29 cellular contexts compared by ENCODE assay signal in the genomic region with DNA sequence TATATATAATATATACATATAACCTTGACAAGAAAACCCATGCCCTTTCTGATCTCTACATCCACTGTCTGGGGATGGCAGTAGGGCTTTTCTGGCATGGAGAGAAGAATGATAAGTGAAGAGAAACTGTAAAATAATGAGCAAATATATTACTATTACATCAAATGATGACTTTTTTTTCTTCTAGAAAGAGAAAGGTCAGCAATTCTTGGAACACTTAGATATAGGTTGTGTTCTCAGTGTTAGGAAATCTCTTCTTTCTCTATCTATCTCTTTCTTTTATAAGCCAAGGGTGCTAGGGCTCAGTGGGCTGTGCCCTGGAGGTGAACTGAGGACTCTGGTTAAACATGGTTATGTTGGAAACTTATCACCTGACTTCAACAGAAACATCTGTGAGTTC.
"Had no signal": no experiment of that assay in that cellular context is flagged by ENCODE, and none has a peak within 500 bp of the region (broad histone marks: within the 10 kb centered on the region; RNA-seq: fewer than 3 reads in every experiment).

No MANE protein-coding gene starts in this region.

- H3K9me3 ChIP-seq: left lung, lower lobe of right lung, neutrophil, psoas muscle, right atrium auricular region, stomach, testis, thyroid gland, transverse colon, upper lobe of right lung had no signal

- H3K27me3 ChIP-seq: left lung, neutrophil, right atrium auricular region, stomach, testis, thyroid gland, transverse colon, upper lobe of right lung had no signal

- H3K79me2 ChIP-seq: parathyroid adenoma had no signal

- H3K27ac ChIP-seq: left lung, lower lobe of right lung, neutrophil, parathyroid adenoma, psoas muscle, right atrium auricular region, skin epidermis, stomach, testis, thyroid gland, transverse colon, upper lobe of right lung had no signal

- H3K4me3 ChIP-seq: left lung, lower lobe of right lung, psoas muscle, right atrium auricular region, skin epidermis, stomach, testis, thyroid gland, transverse colon, upper lobe of right lung had no signal

- H2AFZ ChIP-seq: parathyroid adenoma had no signal

- H3K4me1 ChIP-seq: left lung, lower lobe of right lung, parathyroid adenoma, psoas muscle, right atrium auricular region, stomach, testis, transverse colon, upper lobe of right lung had no signal

- ATAC-seq: left colon; left lung; lower lobe of right lung; naive thymus-derived CD8-positive, alpha-beta T cell; psoas muscle; sciatic nerve; stimulated activated naive B cell treated with anti-CD40 and anti-IgM and Interleukin-4, amounts not matched to agents 10 μg/mL and 1 μg/mL and 100 μg/mL, for 72 hours; stimulated activated naive CD8-positive, alpha-beta T cell treated with anti-CD3 and anti-CD28 coated beads, Interleukin-15, Interleukin-2, amounts not matched to agents 100 U/mL and 50 U/mL, for 24 hours; upper lobe of right lung had no signal

- FAIRE-seq: islet of Langerhans, urothelium cell line had no signal

- H3K36me3 ChIP-seq: left lung, lower lobe of right lung, neutrophil, right atrium auricular region, stomach, thyroid gland, transverse colon, upper lobe of right lung had no signal

- H3K9ac ChIP-seq: parathyroid adenoma had no signal

- DNase-seq: hypothalamus; immature natural killer cell; kidney; left colon; left lung; lower lobe of right lung; mammary epithelial cell; mesenchymal stem cell; naive thymus-derived CD8-positive, alpha-beta T cell; occipital lobe; psoas muscle; stimulated activated CD4-positive, alpha-beta T cell treated with anti-CD3 and anti-CD28 coated beads, Interleukin-12 subunit alpha, Interleukin-12 subunit beta, amount 100 ng/mL, for 4 hours; stimulated activated CD4-positive, alpha-beta T cell treated with anti-CD3 and anti-CD28 coated beads, Interleukin-15, amount 100 ng/mL, for 24 hours; stimulated activated CD4-positive, alpha-beta T cell treated with anti-CD3 and anti-CD28 coated beads, Interleukin-2, amount 100 ng/mL, for 24 hours; stimulated activated CD4-positive, alpha-beta T cell treated with anti-CD3 and anti-CD28 coated beads, Interleukin-4, amount 100 ng/mL, for 1 hour; stimulated activated naive B cell treated with anti-CD40 and anti-IgM and Interleukin-4, amounts not matched to agents 10 μg/mL and 1 μg/mL and 100 μg/mL, for 72 hours; stimulated activated naive CD8-positive, alpha-beta T cell treated with anti-CD3 and anti-CD28 coated beads, Interleukin-15, Interleukin-2, amounts not matched to agents 100 U/mL and 50 U/mL, for 24 hours; stomach; testis; thyroid gland; transverse colon; upper lobe of right lung had no signal
